In genomic region chr20:45440424-45440823, GRCh38 we compare ENCODE assay signal across 26 cellular contexts. TPM values are rescaled to one million over a fixed set of nuclear protein-coding genes. Genes with fewer than 3 reads are reported as not detected.
DNase-seq lines count a peak whose midpoint lies in the region; ATAC-seq, FAIRE-seq and TF ChIP-seq lines count a peak whose summit lies in the region.
"Had no signal": no experiment of that assay in that cellular context is flagged by ENCODE, and none has a peak within 500 bp of the region (broad histone marks: within the 10 kb centered on the region; RNA-seq: fewer than 3 reads in every experiment).

No MANE protein-coding gene starts in this region.

- H3K4me1 Mint-ChIP-seq in endodermal cell: peaks cover 55% of the 10 kb centered on the region

- ATAC-seq in HepG2: no peak
- no peak for ATAC-seq in right lobe of liver
- ATAC-seq: A549; CD8-positive, alpha-beta T cell; GM12878 had no signal

- peak overlapping the region; percentile 74 for H2BK120ac ChIP-seq in trophoblast cell (ENCODE audit: insufficient read depth, low read length, poor library complexity)

- TF ChIP-seq POLR2A in HepG2 (IDR thresholded peaks at IDR 0.05; ENCODE audit: insufficient read depth in 1 of 2, low read depth in 2 of 2, low read length in 2 of 2) (no peak), right lobe of liver (IDR thresholded peaks at IDR 0.05) (no peak)

- no peak overlapping the region for H3K4me3 Mint-ChIP-seq in endodermal cell
- H3K4me3 Mint-ChIP-seq: CD4-positive, CD25-positive, alpha-beta regulatory T cell; CD8-positive, alpha-beta T cell had no signal

- H3K27ac ChIP-seq in HepG2 (ENCODE audit: extremely low read length, insufficient read depth, low read length): no peak overlapping the region
- H3K27ac ChIP-seq in right lobe of liver: no peak overlapping the region
- H3K27ac ChIP-seq in endodermal cell (ENCODE audit: low read depth, low read length): peak overlapping the region; percentile 27
- H3K27ac ChIP-seq in trophoblast cell (ENCODE audit: low read depth, low read length): peak overlapping the region; percentile 91
- H3K27ac ChIP-seq: 22Rv1, A549, C4-2B, GM23248 had no signal

- peaks cover 20% of the 10 kb centered on the region for H3K79me1 ChIP-seq in trophoblast cell (ENCODE audit: low read length)

- peak overlapping the region; percentile 28 for H3K14ac ChIP-seq in trophoblast cell (ENCODE audit: low read length)

- TF ChIP-seq EP300 in HepG2 (IDR thresholded peaks at IDR 0.05; ENCODE audit: low read depth in 2 of 2, low read length in 2 of 2) (no peak), HepG2 (CRISPR knock-in tag; IDR thresholded peaks at IDR 0.05; ENCODE audit: borderline replicate concordance) (no peak)

- no peak for TF ChIP-seq CTCF in HepG2 (CRISPR knock-in tag; IDR thresholded peaks at IDR 0.05)
- TF ChIP-seq CTCF in right lobe of liver (IDR thresholded peaks at IDR 0.05): no peak
- no peak for TF ChIP-seq CTCF in endodermal cell (conservative IDR thresholded peaks at IDR 0.05)

- 20% methylated on average over 3 of the region's 3 CpGs for WGBS in HepG2 (ENCODE audit: low lambda C conversion rate)
- 64% methylated on average over 3 of the region's 3 CpGs for WGBS in right lobe of liver (ENCODE audit: insufficient coverage, low coverage, low lambda C conversion rate, missing lambda C conversion rate)
- 83 to 90% methylated on average over 3 of the region's 3 CpGs for WGBS in endodermal cell (ENCODE audit: insufficient coverage in 1 of 2, insufficient read length in 1 of 2), 2 experiments
- WGBS in trophoblast cell (ENCODE audit: extremely low coverage, insufficient coverage, insufficient read length): no CpG with 5 or more reads among the region's 3 CpGs

- intact Hi-C loops in HepG2 (cut with micrococcal nuclease; ENCODE audit: unreplicated experiment): no loop called here
- intact Hi-C loops in right lobe of liver (cut with DNase I): loop anchor here in 1 of 2 donors (5.0 to 10.0 kb wide), 2 partner anchors 66 to 123 kb away; partner anchors contain the start of gene TP53TG5

- H2AFZ ChIP-seq in HepG2 (ENCODE audit: low read length): no peak overlapping the region
- no peak overlapping the region for H2AFZ ChIP-seq in trophoblast cell (ENCODE audit: insufficient read depth, low read length, poor library complexity)
- H2AFZ ChIP-seq: GM23248 had no signal

- H3K9me3 ChIP-seq in HepG2 (ENCODE audit: low read length) (no peaks in the 10 kb centered on the region), right lobe of liver (no peaks in the 10 kb centered on the region), endodermal cell (ENCODE audit: control insufficient read depth, low read length) (no peaks in the 10 kb centered on the region), trophoblast cell (ENCODE audit: insufficient read depth, low read depth, low read length) (no peaks in the 10 kb centered on the region)
- H3K9me3 ChIP-seq: A549, BE2C had no signal

- H3K4me1 ChIP-seq in HepG2 (ENCODE audit: insufficient read depth, low read length) (peaks cover 6% of the 10 kb centered on the region; the same call in 1 of the 2 replicates), right lobe of liver (no peaks in the 10 kb centered on the region), endodermal cell (ENCODE audit: control insufficient read depth, insufficient read depth, low read length) (peaks cover 20% of the 10 kb centered on the region), trophoblast cell (ENCODE audit: control insufficient read depth in 1 of 2, insufficient read depth in 2 of 2, low read length in 2 of 2) (peaks cover 20% of the 10 kb centered on the region in 2 experiments)
- H3K4me1 ChIP-seq: BE2C had no signal

- H3K4me3 ChIP-seq in HepG2 (replicated peaks in 1 of 3; ENCODE audit: insufficient read depth in 1 of 3, low read depth in 2 of 3, low read length in 3 of 3) (no peak overlapping the region), right lobe of liver (no peak overlapping the region), endodermal cell (ENCODE audit: low read length) (no peak overlapping the region), trophoblast cell (ENCODE audit: low read depth, low read length) (no peak overlapping the region)
- H3K4me3 ChIP-seq: A549, GM12878, GM23248 had no signal

- no peaks in the 10 kb centered on the region for H3K9me3 Mint-ChIP-seq in endodermal cell
- H3K9me3 Mint-ChIP-seq: CD4-positive, CD25-positive, alpha-beta regulatory T cell; CD8-positive, alpha-beta T cell had no signal

- no peaks in the 10 kb centered on the region for H3K27me3 Mint-ChIP-seq in endodermal cell (ENCODE audit: insufficient read depth)
- H3K27me3 Mint-ChIP-seq: CD4-positive, CD25-positive, alpha-beta regulatory T cell had no signal

- peak overlapping the region; percentile 98 for H3K27ac Mint-ChIP-seq in endodermal cell
- H3K27ac Mint-ChIP-seq: CD4-positive, CD25-positive, alpha-beta regulatory T cell; CD8-positive, alpha-beta T cell had no signal

- FAIRE-seq in HepG2 (lab: Jason Lieb, UNC) (no peak), RCC 7860 (lab: Jason Lieb, UNC) (no peak)
- FAIRE-seq: A549, D721Med, GM12878, GM19239, H1 had no signal

- H3K23ac ChIP-seq in trophoblast cell (ENCODE audit: low read length): no peak overlapping the region

- H3K79me2 ChIP-seq in HepG2 (ENCODE audit: insufficient read depth, low read length): no peaks in the 10 kb centered on the region
- H3K79me2 ChIP-seq in trophoblast cell (ENCODE audit: control insufficient read depth, insufficient read depth, low read length, poor library complexity): peaks cover 3% of the 10 kb centered on the region

- no peak overlapping the region for H2AK5ac ChIP-seq in trophoblast cell (ENCODE audit: low read length)

- DNase-seq in HepG2 (ENCODE audit: low spot score): no peak
- DNase-seq in right lobe of liver: no peak
- DNase-seq in endodermal cell: no peak
- no peak for DNase-seq in trophoblast cell
- no peak for DNase-seq in activated naive CD4-positive, alpha-beta T cell (lab: John Stamatoyannopoulos, UW)
- DNase-seq in RCC 7860 (ENCODE audit: low spot score): no peak
- no peak for DNase-seq in activated CD4-positive, alpha-beta T cell treated with anti-CD3 and anti-CD28 coated beads for 48 hours
- DNase-seq: ACHN; AML-193; BE2C; CD4-positive, CD25-positive, alpha-beta regulatory T cell; CD8-positive, alpha-beta T cell; DMS 273 treated with DMSO at 0.1 percent for 48 hours; DMS79; EL; GDM1; GM23248; H7; HCEC 1CT had no signal

- no peaks in the 10 kb centered on the region for H4K20me1 ChIP-seq in HepG2 (ENCODE audit: insufficient read depth, low read length)

- no TSS peak for BruUV-seq in HepG2 (replicated peaks; lab: Mats Ljungman, UMichigan)

- POLR2A ChIA-PET in HepG2 (lab: Yijun Ruan, JAX): no interaction called here

- peak overlapping the region; percentile 36 for H2BK5ac ChIP-seq in trophoblast cell (ENCODE audit: low read depth, low read length, poor library complexity)

- H2BK12ac ChIP-seq in trophoblast cell (ENCODE audit: low read length): peak overlapping the region; percentile 8

- CTCF ChIA-PET in HepG2 (lab: Yijun Ruan, JAX; ENCODE audit: low intra/inter-chr PET ratio, low total read pairs): no interaction called here

- no peak overlapping the region for H3K4ac ChIP-seq in trophoblast cell (ENCODE audit: low read depth, low read length)

- no peak for TF ChIP-seq RAD21 in HepG2 (CRISPR knock-in tag; IDR thresholded peaks at IDR 0.05)

- no peak overlapping the region for H4K12ac ChIP-seq in trophoblast cell (ENCODE audit: low read depth, low read length)

- H3K36me3 ChIP-seq in HepG2 (replicated peaks in 1 of 2; ENCODE audit: control insufficient read depth in 1 of 2, insufficient read depth in 2 of 2, low read length in 2 of 2) (no peaks in the 10 kb centered on the region), right lobe of liver (no peaks in the 10 kb centered on the region), endodermal cell (ENCODE audit: control insufficient read depth, insufficient read depth, low read length) (no peaks in the 10 kb centered on the region), trophoblast cell (ENCODE audit: control insufficient read depth in 1 of 2, insufficient read depth in 2 of 2, low read length in 2 of 2) (no peaks in the 10 kb centered on the region)
- H3K36me3 ChIP-seq: BE2C had no signal

- H3K27me3 ChIP-seq in HepG2 (ENCODE audit: control insufficient read depth in 1 of 2, insufficient read depth in 2 of 2, low read length in 2 of 2) (0 out of 5 replicates have a peak, but pooled peaks cover 0 to 1% of the 10 kb centered on the region in 2 experiments), right lobe of liver (no peaks in the 10 kb centered on the region), endodermal cell (ENCODE audit: control insufficient read depth, insufficient read depth, low read length, poor library complexity, severe bottlenecking) (no peaks in the 10 kb centered on the region), trophoblast cell (ENCODE audit: insufficient read depth, low read length) (no peaks in the 10 kb centered on the region)

- H3K9ac ChIP-seq in HepG2 (ENCODE audit: insufficient read depth, low read depth, low read length) (no peak overlapping the region), endodermal cell (ENCODE audit: extremely low read depth, low read length, poor library complexity, severe bottlenecking) (peak overlapping the region; percentile 74), trophoblast cell (ENCODE audit: low read length) (no peak overlapping the region)
- H3K9ac ChIP-seq: GM23248 had no signal

- H3K4me2 ChIP-seq in HepG2 (ENCODE audit: low read depth, low read length) (no peak overlapping the region), trophoblast cell (ENCODE audit: low read length) (no peak overlapping the region)
- H3K4me2 ChIP-seq: A549 had no signal

- H3K18ac ChIP-seq in trophoblast cell (ENCODE audit: low read length): no peak overlapping the region

- no peaks in the 10 kb centered on the region for H3K36me3 Mint-ChIP-seq in endodermal cell (ENCODE audit: low read depth)
- H3K36me3 Mint-ChIP-seq: CD4-positive, CD25-positive, alpha-beta regulatory T cell; CD8-positive, alpha-beta T cell had no signal

- peak overlapping the region; percentile 29 for H4K91ac ChIP-seq in trophoblast cell (ENCODE audit: low read depth, low read length)

- no peak overlapping the region for H4K8ac ChIP-seq in trophoblast cell (ENCODE audit: low read depth, low read length)

- in situ Hi-C loops in HepG2 (cut with HindIII; ENCODE audit: extremely low pct_ligation_motif_present, low pct_unique_long_range_greater_than_20kb): no loop called here

RNA-seq across cellular contexts. Expression of gene PIGT, which starts 24.5 kb away (rescaled TPM):
- total RNA-seq in HepG2 (2016; rRNA removed; fragmentation: Illumina TruSeq; extraction: Trizol) (26.4 and 65.9 TPM in 2 replicates), right lobe of liver (10 to 100 TPM; 35.7 to 58.4 (median 40.5) TPM), endodermal cell (10 to 100 TPM; 83.3 to 90.1 TPM)
- total RNA-seq in HepG2 (2016; cell fraction: cytosol; rRNA removed; fragmentation: Illumina TruSeq; extraction: Trizol; ENCODE audit: low read depth): 16.2 and 16.8 TPM in 2 replicates
- 26.3 and 65.1 TPM in 2 replicates for total RNA-seq in HepG2 (2016; cell fraction: insoluble cytoplasmic fraction; rRNA removed; fragmentation: Illumina TruSeq; extraction: Trizol)
- total RNA-seq in HepG2 (2016; cell fraction: membrane; rRNA removed; fragmentation: Illumina TruSeq; extraction: Trizol): 26.4 and 29.9 TPM in 2 replicates
- total RNA-seq in HepG2 (2016; cell fraction: nucleus; rRNA removed; fragmentation: Illumina TruSeq; extraction: Trizol): 64.4 and 84.9 TPM in 2 replicates
- 74.1 and 85.7 TPM in 2 replicates for polyA plus RNA-seq in HepG2 (2011; rRNA removed)
- polyA plus RNA-seq in HepG2 (2011; cell fraction: cytosol; rRNA removed): 37.8 and 44.8 TPM in 2 replicates
- 94.4 and 98.4 TPM in 2 replicates for polyA plus RNA-seq in HepG2 (2011; cell fraction: nucleus; rRNA removed)
- polyA plus RNA-seq in HepG2 (2012): 62.3 and 63.6 TPM in 2 replicates
- polyA plus RNA-seq in HepG2 (2016; cell fraction: cytosol; fragmentation: Illumina TruSeq; extraction: Trizol; ENCODE audit: low read depth): 22.0 and 26.6 TPM in 2 replicates
- polyA plus RNA-seq in HepG2 (2016; cell fraction: insoluble cytoplasmic fraction; fragmentation: Illumina TruSeq; extraction: Trizol; ENCODE audit: low read depth): 39.8 and 50.9 TPM in 2 replicates
- 33.2 and 33.6 TPM in 2 replicates for polyA plus RNA-seq in HepG2 (2016; cell fraction: membrane; fragmentation: Illumina TruSeq; extraction: Trizol; ENCODE audit: low read depth)
- polyA plus RNA-seq in HepG2 (2016; cell fraction: nucleus; fragmentation: Illumina TruSeq; extraction: Trizol; ENCODE audit: insufficient read depth, low read depth): 167 and 168 TPM in 2 replicates
- polyA minus RNA-seq in HepG2 (2011; rRNA and poly(A)+ RNA removed; ENCODE audit: low replicate concordance): 86.1 and 91.5 TPM in 2 replicates
- 35.9 and 37.0 TPM in 2 replicates for polyA minus RNA-seq in HepG2 (2011; cell fraction: cytosol; rRNA and poly(A)+ RNA removed)
- 68.5 and 79.2 TPM in 2 replicates for polyA minus RNA-seq in HepG2 (2011; cell fraction: nucleus; rRNA and poly(A)+ RNA removed)
- polyA plus RNA-seq in endodermal cell (2013, experiment 1 of 2): 77.8 TPM
- polyA plus RNA-seq in endodermal cell (2013, experiment 2 of 2): 69.9 TPM
- 72.1 and 75.4 TPM in 2 replicates for polyA plus RNA-seq in trophoblast cell (2013)

RNA-seq across cellular contexts. Expression of gene WFDC2, which starts 29.1 kb away (rescaled TPM):
- total RNA-seq in HepG2 (2016; rRNA removed; fragmentation: Illumina TruSeq; extraction: Trizol): not detected in 2 replicates
- not detected in 2 replicates for total RNA-seq in HepG2 (2016; cell fraction: cytosol; rRNA removed; fragmentation: Illumina TruSeq; extraction: Trizol; ENCODE audit: low read depth)
- total RNA-seq in HepG2 (2016; cell fraction: insoluble cytoplasmic fraction; rRNA removed; fragmentation: Illumina TruSeq; extraction: Trizol): 0.22 TPM in 1 of 2 replicates, not detected in the other
- not detected in 2 replicates for total RNA-seq in HepG2 (2016; cell fraction: membrane; rRNA removed; fragmentation: Illumina TruSeq; extraction: Trizol)
- not detected in 2 replicates for total RNA-seq in HepG2 (2016; cell fraction: nucleus; rRNA removed; fragmentation: Illumina TruSeq; extraction: Trizol)
- 0.13 and 0.33 TPM in 2 replicates for polyA plus RNA-seq in HepG2 (2011; rRNA removed)
- 0.22 and 0.66 TPM in 2 replicates for polyA plus RNA-seq in HepG2 (2011; cell fraction: cytosol; rRNA removed)
- 0.24 and 0.35 TPM in 2 replicates for polyA plus RNA-seq in HepG2 (2011; cell fraction: nucleus; rRNA removed)
- polyA plus RNA-seq in HepG2 (2012): 0.60 TPM in 1 of 2 replicates, not detected in the other
- not detected in 2 replicates for polyA plus RNA-seq in HepG2 (2016; cell fraction: cytosol; fragmentation: Illumina TruSeq; extraction: Trizol; ENCODE audit: low read depth)
- polyA plus RNA-seq in HepG2 (2016; cell fraction: insoluble cytoplasmic fraction; fragmentation: Illumina TruSeq; extraction: Trizol; ENCODE audit: low read depth): not detected in 2 replicates
- polyA plus RNA-seq in HepG2 (2016; cell fraction: membrane; fragmentation: Illumina TruSeq; extraction: Trizol; ENCODE audit: low read depth): not detected in 2 replicates
- polyA plus RNA-seq in HepG2 (2016; cell fraction: nucleus; fragmentation: Illumina TruSeq; extraction: Trizol; ENCODE audit: insufficient read depth, low read depth): not detected in 2 replicates
- not detected in 2 replicates for polyA minus RNA-seq in HepG2 (2011; rRNA and poly(A)+ RNA removed; ENCODE audit: low replicate concordance)
- polyA minus RNA-seq in HepG2 (2011; cell fraction: cytosol; rRNA and poly(A)+ RNA removed): not detected in 2 replicates
- not detected in 2 replicates for polyA minus RNA-seq in HepG2 (2011; cell fraction: nucleus; rRNA and poly(A)+ RNA removed)
- total RNA-seq in right lobe of liver: 1 to 10 TPM in 4 of 6 experiments, under 1 TPM in 1, not detected in 1; 0.77 to 2.8 (median 1.8) TPM
- 100 to 1,000 TPM; 304 to 580 TPM for total RNA-seq in endodermal cell
- 59.9 TPM for polyA plus RNA-seq in endodermal cell (2013, experiment 1 of 2)
- 51.6 TPM for polyA plus RNA-seq in endodermal cell (2013, experiment 2 of 2)
- 114 and 119 TPM in 2 replicates for polyA plus RNA-seq in trophoblast cell (2013)
- total RNA-seq: CD4-positive, CD25-positive, alpha-beta regulatory T cell; CD8-positive, alpha-beta T cell; GM12878; GM23248 had no signal
- polyA plus RNA-seq: A549; CD4-positive, CD25-positive, alpha-beta regulatory T cell; GM23248 had no signal

RNA-seq across cellular contexts. Expression of gene DBNDD2, which starts 32.3 kb away (rescaled TPM):
- total RNA-seq in HepG2 (2016; rRNA removed; fragmentation: Illumina TruSeq; extraction: Trizol) (16.7 and 19.6 TPM in 2 replicates), right lobe of liver (1 to 10 TPM; 2.3 to 5.3 (median 3.3) TPM), endodermal cell (10 to 100 TPM; 63.2 to 69.1 TPM)
- 27.1 and 31.8 TPM in 2 replicates for total RNA-seq in HepG2 (2016; cell fraction: cytosol; rRNA removed; fragmentation: Illumina TruSeq; extraction: Trizol; ENCODE audit: low read depth)
- total RNA-seq in HepG2 (2016; cell fraction: insoluble cytoplasmic fraction; rRNA removed; fragmentation: Illumina TruSeq; extraction: Trizol): 17.0 and 18.9 TPM in 2 replicates
- total RNA-seq in HepG2 (2016; cell fraction: membrane; rRNA removed; fragmentation: Illumina TruSeq; extraction: Trizol): 37.0 and 42.3 TPM in 2 replicates
- 9.4 and 9.5 TPM in 2 replicates for total RNA-seq in HepG2 (2016; cell fraction: nucleus; rRNA removed; fragmentation: Illumina TruSeq; extraction: Trizol)
- polyA plus RNA-seq in HepG2 (2011; rRNA removed): 47.6 and 50.4 TPM in 2 replicates
- 44.5 and 55.5 TPM in 2 replicates for polyA plus RNA-seq in HepG2 (2011; cell fraction: cytosol; rRNA removed)
- 18.6 and 25.0 TPM in 2 replicates for polyA plus RNA-seq in HepG2 (2011; cell fraction: nucleus; rRNA removed)
- 22.6 and 31.0 TPM in 2 replicates for polyA plus RNA-seq in HepG2 (2012)
- polyA plus RNA-seq in HepG2 (2016; cell fraction: cytosol; fragmentation: Illumina TruSeq; extraction: Trizol; ENCODE audit: low read depth): 59.2 and 64.6 TPM in 2 replicates
- polyA plus RNA-seq in HepG2 (2016; cell fraction: insoluble cytoplasmic fraction; fragmentation: Illumina TruSeq; extraction: Trizol; ENCODE audit: low read depth): 33.0 and 35.8 TPM in 2 replicates
- polyA plus RNA-seq in HepG2 (2016; cell fraction: membrane; fragmentation: Illumina TruSeq; extraction: Trizol; ENCODE audit: low read depth): 58.6 and 59.9 TPM in 2 replicates
- polyA plus RNA-seq in HepG2 (2016; cell fraction: nucleus; fragmentation: Illumina TruSeq; extraction: Trizol; ENCODE audit: insufficient read depth, low read depth): 22.2 and 26.4 TPM in 2 replicates
- polyA minus RNA-seq in HepG2 (2011; rRNA and poly(A)+ RNA removed; ENCODE audit: low replicate concordance): 9.7 and 31.5 TPM in 2 replicates
- 4.8 and 11.1 TPM in 2 replicates for polyA minus RNA-seq in HepG2 (2011; cell fraction: cytosol; rRNA and poly(A)+ RNA removed)
- 4.0 and 11.1 TPM in 2 replicates for polyA minus RNA-seq in HepG2 (2011; cell fraction: nucleus; rRNA and poly(A)+ RNA removed)
- polyA plus RNA-seq in endodermal cell (2013, experiment 1 of 2): 39.0 TPM
- 41.4 TPM for polyA plus RNA-seq in endodermal cell (2013, experiment 2 of 2)
- 10.9 and 13.1 TPM in 2 replicates for polyA plus RNA-seq in trophoblast cell (2013)

Comparison
In these comparisons a context has a peak if more than half of its experiments do, and no peak if none do; other contexts are left out.
1. H3K27ac ChIP-seq: peak in endodermal cell (single experiment) and trophoblast cell (single experiment); none in HepG2 (single experiment) and right lobe of liver (0 of 3).
2. RNA of gene WFDC2, which starts 29.1 kb away (total RNA-seq): 304 to 580 TPM in endodermal cell; 0.77 to 2.8 TPM in right lobe of liver and 0.22 TPM in HepG2; every median in the first group is over 10 times any median in the second.